In genomic region chr12:111034911-111035577, GRCh38 we compare ENCODE assay signal across 8 cellular contexts. TPM values are rescaled to one million over a fixed set of nuclear protein-coding genes. Genes with fewer than 3 reads are reported as not detected.
A peak's percentile ranks its signal among the peaks of the same experiment; 100 is the strongest.
DNase-seq lines count a peak whose midpoint lies in the region; ATAC-seq and TF ChIP-seq lines count a peak whose summit lies in the region.

No MANE protein-coding gene starts in this region.

- no peak overlapping the region for H3K23ac ChIP-seq in mesendoderm (ENCODE audit: low read length)

- H3K79me1 ChIP-seq in mesendoderm (ENCODE audit: low read length), result no peaks in the 10 kb centered on the region

- H3K27me3 Mint-ChIP-seq in CD4-positive, CD25-positive, alpha-beta regulatory T cell, result peaks cover 84% of the 10 kb centered on the region
- peaks cover 62% of the 10 kb centered on the region for H3K27me3 Mint-ChIP-seq in activated naive CD8-positive, alpha-beta T cell treated with anti-CD3 and anti-CD28 coated beads, Interleukin-2, amount 50 U/mL, for 24 hours

- no peak overlapping the region for H3K4me3 ChIP-seq in CD4-positive, CD25-positive, alpha-beta regulatory T cell (ENCODE audit: low read depth, low read length)
- H3K4me3 ChIP-seq in HUES64 (ENCODE audit: low read length) (peak overlapping the region; percentile 71), mesendoderm (ENCODE audit: low read length) (peak overlapping the region; percentile 54), upper lobe of left lung (no peak overlapping the region)

- TF ChIP-seq CTCF in upper lobe of left lung (IDR thresholded peaks at IDR 0.05), result no peak

- H3K4me1 ChIP-seq in CD4-positive, CD25-positive, alpha-beta regulatory T cell (ENCODE audit: control insufficient read depth, insufficient read depth, low read length, poor library complexity, severe bottlenecking), result peaks cover 30% of the 10 kb centered on the region
- H3K4me1 ChIP-seq in HUES64 (ENCODE audit: insufficient read depth, low read length) (peaks cover 5% of the 10 kb centered on the region; the same call in 1 of the 2 replicates), mesendoderm (ENCODE audit: control insufficient read depth, low read depth, low read length) (peaks cover 6% of the 10 kb centered on the region), upper lobe of left lung (peaks cover 6 to 30% (median 10%) of the 10 kb centered on the region in 4 donors)

- H3K9ac ChIP-seq in HUES64 (ENCODE audit: low read depth, low read length) (peak overlapping the region; percentile 41), mesendoderm (ENCODE audit: low read length) (peak overlapping the region; percentile 63)

- H3K4ac ChIP-seq in mesendoderm (ENCODE audit: low read depth, low read length), result no peak overlapping the region

- peaks cover 20% of the 10 kb centered on the region for H3K27me3 ChIP-seq in CD4-positive, CD25-positive, alpha-beta regulatory T cell (ENCODE audit: control insufficient read depth, insufficient read depth, low read length)
- peaks cover 38% of the 10 kb centered on the region for H3K27me3 ChIP-seq in HUES64 (ENCODE audit: insufficient read depth, low read length)
- no peaks in the 10 kb centered on the region for H3K27me3 ChIP-seq in mesendoderm (ENCODE audit: insufficient read depth, low read length, poor library complexity)
- peaks cover 0 to 43% (median 19%) of the 10 kb centered on the region in 4 donors for H3K27me3 ChIP-seq in upper lobe of left lung

- TF ChIP-seq POLR2A in upper lobe of left lung (IDR thresholded peaks at IDR 0.05), result no peak

- no peak overlapping the region for H3K27ac ChIP-seq in CD4-positive, CD25-positive, alpha-beta regulatory T cell (ENCODE audit: insufficient read depth, low read length, poor library complexity, severe bottlenecking)
- H3K27ac ChIP-seq in HUES64 (ENCODE audit: low read depth, low read length), result no peak overlapping the region
- H3K27ac ChIP-seq in mesendoderm (ENCODE audit: low read depth, low read length), result no peak overlapping the region
- no peak overlapping the region for H3K27ac ChIP-seq in upper lobe of left lung

- peak overlapping the region; percentile 70 for H3K56ac ChIP-seq in mesendoderm (ENCODE audit: low read length)

- H3K4me2 ChIP-seq in mesendoderm (ENCODE audit: low read length), result peak overlapping the region; percentile 75

- no peak for TF ChIP-seq EP300 in upper lobe of left lung (IDR thresholded peaks at IDR 0.05)

- no peak overlapping the region for H2AK5ac ChIP-seq in mesendoderm (ENCODE audit: low read length)

- no peak overlapping the region for H3K27ac Mint-ChIP-seq in CD4-positive, CD25-positive, alpha-beta regulatory T cell
- H3K27ac Mint-ChIP-seq in activated naive CD8-positive, alpha-beta T cell treated with anti-CD3 and anti-CD28 coated beads, Interleukin-2, amount 50 U/mL, for 24 hours, result no peak overlapping the region

- H3K9me3 ChIP-seq in CD4-positive, CD25-positive, alpha-beta regulatory T cell (ENCODE audit: control insufficient read depth in 2 of 2, low read length in 2 of 2), result no peaks in the 10 kb centered on the region
- H3K9me3 ChIP-seq in HUES64 (ENCODE audit: insufficient read depth, low read depth, low read length) (no peaks in the 10 kb centered on the region), upper lobe of left lung (no peaks in the 10 kb centered on the region)

- no peak overlapping the region for H4K5ac ChIP-seq in mesendoderm (ENCODE audit: low read length)

- H3K36me3 Mint-ChIP-seq in CD4-positive, CD25-positive, alpha-beta regulatory T cell, result no peaks in the 10 kb centered on the region
- H3K36me3 Mint-ChIP-seq in activated naive CD8-positive, alpha-beta T cell treated with anti-CD3 and anti-CD28 coated beads, Interleukin-2, amount 50 U/mL, for 24 hours (ENCODE audit: low read depth), result no peaks in the 10 kb centered on the region

- H4K8ac ChIP-seq in mesendoderm (ENCODE audit: low read depth, low read length), result no peak overlapping the region

- no peak overlapping the region for H2BK120ac ChIP-seq in mesendoderm (ENCODE audit: low read depth, low read length)

- H2BK5ac ChIP-seq in mesendoderm (ENCODE audit: low read length), result no peak overlapping the region

- no peak overlapping the region for H2BK15ac ChIP-seq in mesendoderm (replicated peaks; ENCODE audit: low read depth)

- no peaks in the 10 kb centered on the region for H3K79me2 ChIP-seq in mesendoderm (ENCODE audit: control insufficient read depth, insufficient read depth, low read length)

- no peaks in the 10 kb centered on the region for H3K9me3 Mint-ChIP-seq in CD4-positive, CD25-positive, alpha-beta regulatory T cell
- H3K9me3 Mint-ChIP-seq in activated naive CD8-positive, alpha-beta T cell treated with anti-CD3 and anti-CD28 coated beads, Interleukin-2, amount 50 U/mL, for 24 hours, result no peaks in the 10 kb centered on the region

- no peak for ATAC-seq in CD4-positive, CD25-positive, alpha-beta regulatory T cell (ENCODE audit: low read depth in 2 of 2)
- no peak for ATAC-seq in activated naive CD8-positive, alpha-beta T cell treated with anti-CD3 and anti-CD28 coated beads, Interleukin-2, amount 50 U/mL, for 24 hours
- no peak for ATAC-seq in upper lobe of left lung (ENCODE audit: low FRiP score in 2 of 2)
- no peak for ATAC-seq in GM19328 (IDR thresholded peaks at IDR 0.05; ENCODE audit: unreplicated experiment)

- peaks cover 0 to 33% (median 15%) of the 10 kb centered on the region in 4 donors for H3K4me1 Mint-ChIP-seq in CD4-positive, CD25-positive, alpha-beta regulatory T cell
- peaks cover 12% of the 10 kb centered on the region for H3K4me1 Mint-ChIP-seq in activated naive CD8-positive, alpha-beta T cell treated with anti-CD3 and anti-CD28 coated beads, Interleukin-2, amount 50 U/mL, for 24 hours

- no peak overlapping the region for H3K18ac ChIP-seq in mesendoderm (ENCODE audit: low read length)

- H3K4me3 Mint-ChIP-seq in CD4-positive, CD25-positive, alpha-beta regulatory T cell, result peak overlapping the region in 3 of 4 donors; percentile 73 to 77 (median 76)
- H3K4me3 Mint-ChIP-seq in activated naive CD8-positive, alpha-beta T cell treated with anti-CD3 and anti-CD28 coated beads, Interleukin-2, amount 50 U/mL, for 24 hours, result peak overlapping the region; percentile 66

- DNase-seq in CD4-positive, CD25-positive, alpha-beta regulatory T cell, result no peak
- DNase-seq in activated naive CD8-positive, alpha-beta T cell treated with anti-CD3 and anti-CD28 coated beads, Interleukin-2, amount 50 U/mL, for 24 hours, result peak; percentile 11
- DNase-seq in mesendoderm (peak; percentile 81), upper lobe of left lung (no peak)
- no peak for DNase-seq in effector CD8-positive, alpha-beta T cell (lab: John Stamatoyannopoulos, UW)
- DNase-seq in stimulated activated CD4-positive, alpha-beta T cell treated with anti-CD3 and anti-CD28 coated beads, Interleukin-12 subunit alpha, Interleukin-12 subunit beta, amount 100 ng/mL, for 4 hours, result no peak

- WGBS in HUES64, result under 1% methylated on average over 45 of the region's 45 CpGs
- no CpG with 5 or more reads among the region's 45 CpGs for WGBS in mesendoderm (ENCODE audit: extremely low coverage, insufficient coverage, low lambda C conversion rate)
- WGBS in upper lobe of left lung, 2 donors, result 1 to 2% methylated on average over 20 to 42 of the region's 45 CpGs

- no peaks in the 10 kb centered on the region for H3K36me3 ChIP-seq in CD4-positive, CD25-positive, alpha-beta regulatory T cell (ENCODE audit: control insufficient read depth, insufficient read depth, low read length)
- H3K36me3 ChIP-seq in HUES64 (ENCODE audit: insufficient read depth, low read length) (no peaks in the 10 kb centered on the region), mesendoderm (ENCODE audit: control insufficient read depth, insufficient read depth, low read length) (no peaks in the 10 kb centered on the region), upper lobe of left lung (no peaks in the 10 kb centered on the region)

RNA-seq across cellular contexts. Expression of gene CUX2, which starts 1.1 kb away (rescaled TPM):
- 0.35 TPM for total RNA-seq in CD4-positive, CD25-positive, alpha-beta regulatory T cell
- not detected for polyA plus RNA-seq in CD4-positive, CD25-positive, alpha-beta regulatory T cell
- polyA plus RNA-seq in HUES64 (2013, experiment 1 of 2), result 2.4 TPM
- polyA plus RNA-seq in HUES64 (2013, experiment 2 of 2), result 2.5 TPM
- polyA plus RNA-seq in mesendoderm (2013, experiment 1 of 2), result 2.2 TPM
- polyA plus RNA-seq in mesendoderm (2013, experiment 2 of 2), result 2.2 TPM
- under 1 TPM in 1 of 6 donors, not detected in 5; 0.20 TPM for total RNA-seq in upper lobe of left lung

Comparison
In these comparisons a context has a peak if more than half of its experiments do, and no peak if none do; other contexts are left out.
1. DNase-seq: peak in activated naive CD8-positive, alpha-beta T cell treated with anti-CD3 and anti-CD28 coated beads, Interleukin-2, amount 50 U/mL, for 24 hours (single experiment) and mesendoderm (single experiment); none in CD4-positive, CD25-positive, alpha-beta regulatory T cell (0 of 3), effector CD8-positive, alpha-beta T cell (single experiment), upper lobe of left lung (0 of 2) and stimulated activated CD4-positive, alpha-beta T cell treated with anti-CD3 and anti-CD28 coated beads, Interleukin-12 subunit alpha, Interleukin-12 subunit beta, amount 100 ng/mL, for 4 hours (single experiment).
2. H3K4me3 ChIP-seq: peak in HUES64 (single experiment) and mesendoderm (single experiment); none in CD4-positive, CD25-positive, alpha-beta regulatory T cell (single experiment) and upper lobe of left lung (0 of 4).